Comparison of ENCODE assay signal across 24 cellular contexts in genomic region chr11:28003615-28004014, GRCh38.
"Had no signal": no experiment of that assay in that cellular context is flagged by ENCODE, and none has a peak within 500 bp of the region (broad histone marks: within the 10 kb centered on the region; RNA-seq: fewer than 3 reads in every experiment).

No MANE protein-coding gene starts in this region.

- H2AFZ ChIP-seq: neural progenitor cell, parathyroid adenoma had no signal

- DNase-seq: naive thymus-derived CD4-positive, alpha-beta T cell; natural killer cell; posterior cingulate gyrus; psoas muscle; right cardiac atrium; stimulated activated CD4-positive, alpha-beta T cell treated with anti-CD3 and anti-CD28 coated beads, Interleukin-15, amount 100 ng/mL, for 24 hours; stimulated activated CD4-positive, alpha-beta T cell treated with anti-CD3 and anti-CD28 coated beads, Interleukin-2, amount 100 ng/mL, for 24 hours; stimulated activated CD4-positive, alpha-beta T cell treated with anti-CD3 and anti-CD28 coated beads, Interleukin-2, amount 100 ng/mL, for 48 hours; stimulated activated CD4-positive, alpha-beta T cell treated with anti-CD3 and anti-CD28 coated beads, Interleukin-4, amount 100 ng/mL, for 24 hours; stimulated activated naive B cell treated with anti-CD40 and anti-IgM and Interleukin-4, amounts not matched to agents 10 μg/mL and 1 μg/mL and 100 μg/mL, for 72 hours; stimulated activated naive CD4-positive, alpha-beta T cell treated with Interleukin-2 at 50 U/mL for 16 hours; stomach; thyroid gland; trophoblast cell; upper lobe of left lung had no signal

- H3K9me3 ChIP-seq: thyroid gland, vagina had no signal

- H3K4me2 ChIP-seq: neural progenitor cell had no signal

- H3K27me3 ChIP-seq: neural progenitor cell, stomach, thyroid gland, tibial nerve, upper lobe of left lung, vagina had no signal

- H3K79me2 ChIP-seq: parathyroid adenoma had no signal

- H3K9ac ChIP-seq: neural progenitor cell, parathyroid adenoma had no signal

- H3K4me1 ChIP-seq: neural progenitor cell, parathyroid adenoma, psoas muscle, stomach, thyroid gland, tibial nerve, upper lobe of left lung, vagina had no signal

- FAIRE-seq: urothelium cell line had no signal

- H3K36me3 ChIP-seq: stomach, thoracic aorta, thyroid gland, tibial nerve, upper lobe of left lung, vagina had no signal

- H3K27ac ChIP-seq: neural progenitor cell, parathyroid adenoma, psoas muscle, skin epidermis, stomach, thoracic aorta, thyroid gland, tibial nerve, upper lobe of left lung, vagina had no signal

- ATAC-seq: naive thymus-derived CD4-positive, alpha-beta T cell; natural killer cell; psoas muscle; right cardiac atrium; sciatic nerve; stimulated activated effector memory CD8-positive, alpha-beta T cell treated with anti-CD3 and anti-CD28 coated beads, Interleukin-12 subunit alpha, Interleukin-12 subunit beta, amount 100 ng/mL, for 72 hours; stimulated activated naive B cell treated with anti-CD40 and anti-IgM and Interleukin-4, amounts not matched to agents 10 μg/mL and 1 μg/mL and 100 μg/mL, for 72 hours had no signal

- H3K4me3 ChIP-seq: neural progenitor cell, psoas muscle, skin epidermis, stomach, thoracic aorta, thyroid gland, tibial nerve, upper lobe of left lung, vagina had no signal
